ENCODE assay signal across 24 cellular contexts in genomic region chr6:129691709-129692108, GRCh38. TPM values are rescaled to one million over a fixed set of nuclear protein-coding genes. Genes with fewer than 3 reads are reported as not detected.
A peak's percentile ranks its signal among the peaks of the same experiment; 100 is the strongest.
DNase-seq lines count a peak whose midpoint lies in the region; ATAC-seq and TF ChIP-seq lines count a peak whose summit lies in the region.
"Had no signal": no experiment of that assay in that cellular context is flagged by ENCODE, and none has a peak within 500 bp of the region (broad histone marks: within the 10 kb centered on the region; RNA-seq: fewer than 3 reads in every experiment).

No MANE protein-coding gene starts in this region.

- CTCF ChIA-PET in Caco-2 (lab: Charles Lee) = no interaction called here
- CTCF ChIA-PET in activated CD8-positive, alpha-beta T cell treated with anti-CD3 and anti-CD28 coated beads for 36 hours (lab: Charles Lee) = no interaction called here

- H3K23ac ChIP-seq in trophoblast cell (ENCODE audit: low read length) = no peak overlapping the region

- peaks cover 2% of the 10 kb centered on the region for H3K36me3 ChIP-seq in Caco-2 (ENCODE audit: control insufficient read depth, insufficient read depth, low read length)
- no peaks in the 10 kb centered on the region for H3K36me3 ChIP-seq in trophoblast cell (ENCODE audit: control insufficient read depth in 1 of 2, insufficient read depth in 2 of 2, low read length in 2 of 2)
- H3K36me3 ChIP-seq in effector memory CD4-positive, alpha-beta T cell (ENCODE audit: control insufficient read depth, insufficient read depth, low read length) = no peaks in the 10 kb centered on the region
- H3K36me3 ChIP-seq: thoracic aorta had no signal

- ATAC-seq in central memory CD8-positive, alpha-beta T cell (replicated peaks; ENCODE audit: extremely low read depth, poor library complexity, severe bottlenecking) = no peak
- ATAC-seq in HG03135 (IDR thresholded peaks at IDR 0.05; ENCODE audit: unreplicated experiment) = no peak
- no peak for ATAC-seq in activated CD8-positive, alpha-beta T cell treated with anti-CD3 and anti-CD28 coated beads for 36 hours
- ATAC-seq: left lobe of liver had no signal

- no peaks in the 10 kb centered on the region for H3K27me3 Mint-ChIP-seq in Caco-2 (ENCODE audit: insufficient read depth, unreplicated experiment)
- H3K27me3 Mint-ChIP-seq in central memory CD8-positive, alpha-beta T cell = no peaks in the 10 kb centered on the region
- no peaks in the 10 kb centered on the region for H3K27me3 Mint-ChIP-seq in activated CD8-positive, alpha-beta T cell treated with anti-CD3 and anti-CD28 coated beads for 36 hours
- H3K27me3 Mint-ChIP-seq: CD4-positive, alpha-beta memory T cell; IgD-negative memory B cell; naive B cell had no signal

- no peak overlapping the region for H3K9ac ChIP-seq in trophoblast cell (ENCODE audit: low read length)

- H4K8ac ChIP-seq in trophoblast cell (ENCODE audit: low read depth, low read length) = no peak overlapping the region

- H3K14ac ChIP-seq in trophoblast cell (ENCODE audit: low read length) = no peak overlapping the region

- peak overlapping the region; percentile 37 for H3K27ac Mint-ChIP-seq in Caco-2 (ENCODE audit: unreplicated experiment)
- H3K27ac Mint-ChIP-seq in central memory CD8-positive, alpha-beta T cell (ENCODE audit: low read depth) = peak overlapping the region; percentile 0
- no peak overlapping the region for H3K27ac Mint-ChIP-seq in activated CD8-positive, alpha-beta T cell treated with anti-CD3 and anti-CD28 coated beads for 36 hours
- H3K27ac Mint-ChIP-seq: activated CD4-positive, alpha-beta memory T cell treated with anti-CD3 and anti-CD28 coated beads, Interleukin-2, amount 10 ng/mL, durations not matched to agents 7 days and 5 days had no signal

- no peak overlapping the region for H4K91ac ChIP-seq in trophoblast cell (ENCODE audit: low read depth, low read length)

- intact Hi-C loops in Caco-2 (cut with micrococcal nuclease; ENCODE audit: unreplicated experiment) = no loop called here
- intact Hi-C loops in activated CD8-positive, alpha-beta T cell treated with anti-CD3 and anti-CD28 coated beads for 36 hours (cut with micrococcal nuclease) = no loop called here

- WGBS in trophoblast cell (ENCODE audit: extremely low coverage, insufficient coverage, insufficient read length) = no CpG with 5 or more reads among the region's 1 CpG

- no peaks in the 10 kb centered on the region for H3K9me3 Mint-ChIP-seq in Caco-2 (ENCODE audit: unreplicated experiment)
- H3K9me3 Mint-ChIP-seq in central memory CD8-positive, alpha-beta T cell = no peaks in the 10 kb centered on the region
- H3K9me3 Mint-ChIP-seq in activated CD8-positive, alpha-beta T cell treated with anti-CD3 and anti-CD28 coated beads for 36 hours = no peaks in the 10 kb centered on the region
- H3K9me3 Mint-ChIP-seq: activated CD4-positive, alpha-beta memory T cell treated with anti-CD3 and anti-CD28 coated beads, Interleukin-2, amount 10 ng/mL, durations not matched to agents 7 days and 5 days; CD4-positive, alpha-beta memory T cell; IgD-negative memory B cell; naive B cell had no signal

- H3K36me3 Mint-ChIP-seq in Caco-2 (ENCODE audit: insufficient read depth, unreplicated experiment) = no peaks in the 10 kb centered on the region
- peaks cover 4% of the 10 kb centered on the region for H3K36me3 Mint-ChIP-seq in central memory CD8-positive, alpha-beta T cell (ENCODE audit: insufficient read depth)
- H3K36me3 Mint-ChIP-seq in activated CD8-positive, alpha-beta T cell treated with anti-CD3 and anti-CD28 coated beads for 36 hours (ENCODE audit: low read depth) = no peaks in the 10 kb centered on the region
- H3K36me3 Mint-ChIP-seq: CD4-positive, alpha-beta memory T cell; naive B cell had no signal

- no peak for TF ChIP-seq EP300 in Ishikawa (IDR thresholded peaks at IDR 0.05; ENCODE audit: borderline replicate concordance)

- peaks cover 26% of the 10 kb centered on the region for H3K4me1 Mint-ChIP-seq in Caco-2 (ENCODE audit: low read depth, unreplicated experiment)
- H3K4me1 Mint-ChIP-seq in central memory CD8-positive, alpha-beta T cell = peaks cover 63% of the 10 kb centered on the region
- H3K4me1 Mint-ChIP-seq in activated CD8-positive, alpha-beta T cell treated with anti-CD3 and anti-CD28 coated beads for 36 hours (ENCODE audit: low read depth) = peaks cover 63% of the 10 kb centered on the region

- H3K4me2 ChIP-seq in trophoblast cell (ENCODE audit: low read length) = no peak overlapping the region

- H3K4me1 ChIP-seq in Caco-2 = peaks cover 61% of the 10 kb centered on the region
- H3K4me1 ChIP-seq in trophoblast cell (ENCODE audit: control insufficient read depth in 1 of 2, insufficient read depth in 2 of 2, low read length in 2 of 2) = peaks cover 8 to 15% of the 10 kb centered on the region in 2 experiments
- peaks cover 14% of the 10 kb centered on the region for H3K4me1 ChIP-seq in effector memory CD4-positive, alpha-beta T cell (ENCODE audit: control insufficient read depth, insufficient read depth, low read length, poor library complexity, severe bottlenecking)

- H2BK5ac ChIP-seq in trophoblast cell (ENCODE audit: low read depth, low read length, poor library complexity) = no peak overlapping the region

- no peak overlapping the region for H3K4me3 ChIP-seq in Caco-2 (ENCODE audit: low read depth, low read length)
- no peak overlapping the region for H3K4me3 ChIP-seq in trophoblast cell (ENCODE audit: low read depth, low read length)
- no peak overlapping the region for H3K4me3 ChIP-seq in effector memory CD4-positive, alpha-beta T cell (ENCODE audit: insufficient read depth, low read depth, low read length, poor library complexity, severe bottlenecking)
- H3K4me3 ChIP-seq: thoracic aorta had no signal

- peak in 1 of 2 experiments; percentile 37 for DNase-seq in Caco-2
- DNase-seq in central memory CD8-positive, alpha-beta T cell (ENCODE audit: low spot score in 2 of 2) = no peak
- peak; percentile 55 to 69 for DNase-seq in trophoblast cell
- no peak for DNase-seq in activated CD8-positive, alpha-beta T cell treated with anti-CD3 and anti-CD28 coated beads for 36 hours
- no peak for DNase-seq in Ammon's horn (ENCODE audit: low spot score)
- DNase-seq in effector memory CD4-positive, alpha-beta T cell = no peak
- DNase-seq: activated CD4-positive, alpha-beta memory T cell treated with anti-CD3 and anti-CD28 coated beads, Interleukin-2, amount 10 ng/mL, durations not matched to agents 7 days and 5 days; activated CD4-positive, CD25-positive, alpha-beta regulatory T cell treated with anti-CD3 and anti-CD28 coated beads, Interleukin-2, amount 50 U/mL, for 72 hours; activated gamma-delta T cell; CD4-positive, alpha-beta memory T cell; DMS53; GF-D8; naive B cell; NCI-H1436 treated with DMSO at 0.1 percent for 48 hours; NCI-H510A treated with DMSO at 0.1 percent for 48 hours; retina; SHP77 treated with DMSO at 0.1 percent for 48 hours; stimulated activated CD4-positive, alpha-beta T cell treated with anti-CD3 and anti-CD28 coated beads, Interleukin-2, amount 100 ng/mL, for 48 hours; stimulated activated naive CD4-positive, alpha-beta T cell had no signal

- no peak for TF ChIP-seq RAD21 in Ishikawa (IDR thresholded peaks at IDR 0.05; ENCODE audit: low read depth)

- BruUV-seq in Caco-2 (replicated peaks; lab: Mats Ljungman, UMichigan) = no TSS peak

- POLR2A ChIA-PET in Caco-2 (lab: Charles Lee) = no interaction called here
- POLR2A ChIA-PET in activated CD8-positive, alpha-beta T cell treated with anti-CD3 and anti-CD28 coated beads for 36 hours (lab: Charles Lee) = no interaction called here

- no peak overlapping the region for H2BK120ac ChIP-seq in trophoblast cell (ENCODE audit: insufficient read depth, low read length, poor library complexity)

- H3K9me3 ChIP-seq in Caco-2 (no peaks in the 10 kb centered on the region), trophoblast cell (ENCODE audit: insufficient read depth, low read depth, low read length) (no peaks in the 10 kb centered on the region)
- H3K9me3 ChIP-seq in effector memory CD4-positive, alpha-beta T cell (ENCODE audit: control insufficient read depth, low read length) = no peaks in the 10 kb centered on the region
- H3K9me3 ChIP-seq: thoracic aorta had no signal

- H3K79me1 ChIP-seq in trophoblast cell (ENCODE audit: low read length) = peaks cover 10% of the 10 kb centered on the region

- H3K4ac ChIP-seq in trophoblast cell (ENCODE audit: low read depth, low read length) = no peak overlapping the region

- H3K27me3 ChIP-seq in Caco-2 (replicated peaks; ENCODE audit: control insufficient read depth, insufficient read depth, low read length) (no peaks in the 10 kb centered on the region), trophoblast cell (ENCODE audit: insufficient read depth, low read length) (no peaks in the 10 kb centered on the region)
- H3K27me3 ChIP-seq in effector memory CD4-positive, alpha-beta T cell (replicated peaks; ENCODE audit: control insufficient read depth, insufficient read depth, low read length, poor library complexity, severe bottlenecking) = no peaks in the 10 kb centered on the region

- no peak overlapping the region for H2AFZ ChIP-seq in trophoblast cell (ENCODE audit: insufficient read depth, low read length, poor library complexity)

- H3K4me3 Mint-ChIP-seq in Caco-2 (ENCODE audit: unreplicated experiment) = no peak overlapping the region
- no peak overlapping the region for H3K4me3 Mint-ChIP-seq in central memory CD8-positive, alpha-beta T cell
- no peak overlapping the region for H3K4me3 Mint-ChIP-seq in activated CD8-positive, alpha-beta T cell treated with anti-CD3 and anti-CD28 coated beads for 36 hours
- H3K4me3 Mint-ChIP-seq: activated CD4-positive, alpha-beta memory T cell treated with anti-CD3 and anti-CD28 coated beads, Interleukin-2, amount 10 ng/mL, durations not matched to agents 7 days and 5 days; CD4-positive, alpha-beta memory T cell had no signal

- no peak overlapping the region for H4K12ac ChIP-seq in trophoblast cell (ENCODE audit: low read depth, low read length)

- no peak overlapping the region for H2AK5ac ChIP-seq in trophoblast cell (ENCODE audit: low read length)

- H3K18ac ChIP-seq in trophoblast cell (ENCODE audit: low read length) = no peak overlapping the region

- H3K27ac ChIP-seq in trophoblast cell (ENCODE audit: low read depth, low read length) = peak overlapping the region; percentile 40
- H3K27ac ChIP-seq in effector memory CD4-positive, alpha-beta T cell (ENCODE audit: insufficient read depth, low read length, poor library complexity, severe bottlenecking) = no peak overlapping the region

- peaks cover 3% of the 10 kb centered on the region for H3K79me2 ChIP-seq in trophoblast cell (ENCODE audit: control insufficient read depth, insufficient read depth, low read length, poor library complexity)

- no peak for TF ChIP-seq CTCF in Caco-2 (IDR thresholded peaks at IDR 0.05; ENCODE audit: insufficient read depth in 1 of 2, low read depth in 1 of 2, low read length in 1 of 2, severe bottlenecking in 1 of 2, unreplicated experiment in 1 of 2)
- no peak for TF ChIP-seq CTCF in activated CD8-positive, alpha-beta T cell treated with anti-CD3 and anti-CD28 coated beads for 36 hours (IDR thresholded peaks at IDR 0.05)

- no peak overlapping the region for H2BK12ac ChIP-seq in trophoblast cell (ENCODE audit: low read length)

TF ChIP-seq in Ishikawa, 13 proteins besides CTCF, POLR2A, EP300 and RAD21 (continues in another document):
- TF ChIP-seq CREB1 (IDR thresholded peaks at IDR 0.05; ENCODE audit: low read depth) (no peak), EGR1 (IDR thresholded peaks at IDR 0.05) (no peak)

RNA-seq across cellular contexts. Expression of gene ARHGAP18, which starts 18.3 kb away (rescaled TPM):
- total RNA-seq in Caco-2 (2022) = 15.0 and 15.6 TPM in 2 replicates
- 37.1 and 39.9 TPM in 2 replicates for polyA plus RNA-seq in trophoblast cell (2013)
- total RNA-seq in activated CD8-positive, alpha-beta T cell treated with anti-CD3 and anti-CD28 coated beads for 36 hours = 1 to 10 TPM; 8.2 to 9.6 TPM

Comparison
In these comparisons a context has a peak if more than half of its experiments do, and no peak if none do; other contexts are left out.
1. DNase-seq: peak in trophoblast cell (2 of 2); none in central memory CD8-positive, alpha-beta T cell (0 of 2), activated CD8-positive, alpha-beta T cell treated with anti-CD3 and anti-CD28 coated beads for 36 hours (single experiment), Ammon's horn (single experiment) and effector memory CD4-positive, alpha-beta T cell (0 of 3).